ENCODE assay signal across 6 cellular contexts in the genomic region with DNA sequence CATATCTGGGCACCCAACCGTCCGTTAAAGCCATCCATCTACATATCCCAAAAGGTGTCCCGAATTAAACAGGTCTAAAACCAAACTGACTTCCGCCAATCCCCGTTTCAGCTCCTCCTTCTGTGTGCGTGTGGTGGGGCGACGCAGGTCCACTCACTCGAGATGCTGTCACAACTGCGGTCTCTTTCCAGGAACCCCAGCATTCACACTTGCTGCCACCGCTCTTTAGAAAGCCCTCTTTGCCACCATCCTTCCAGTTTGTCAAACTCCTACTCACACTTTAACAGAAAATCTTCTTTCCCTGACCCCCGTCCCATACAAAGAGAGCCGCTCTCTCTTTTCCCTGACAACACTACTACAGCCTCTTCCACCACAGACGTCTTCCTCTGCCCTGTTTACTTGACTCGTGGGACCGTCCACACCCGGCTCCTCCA. TPM values are rescaled to one million over a fixed set of nuclear protein-coding genes. Genes with fewer than 3 reads are reported as not detected.
DNase-seq lines count a peak whose midpoint lies in the region; ATAC-seq and TF ChIP-seq lines count a peak whose summit lies in the region.

No MANE protein-coding gene starts in this region.

- H3K36me3 Mint-ChIP-seq in WTC11 (peaks cover 16% of the 10 kb centered on the region), immature natural killer cell (peaks cover 0 to 16% (median 3%) of the 10 kb centered on the region in 3 donors)

- POLR2A ChIA-PET in WTC11 (lab: Charles Lee) = interaction anchor here (0.7 to 1.2 kb wide), 5 partner anchors 21 to 34 kb away, joined by 3 to 8 read pairs (median 3); a partner anchor contains a TSS

- WGBS in GM23248 (ENCODE audit: low coverage in 1 of 2, low lambda C conversion rate in 2 of 2, missing lambda C conversion rate in 2 of 2), 2 experiments = 6% methylated on average over 17 of the region's 17 CpGs
- WGBS in upper lobe of left lung, 2 donors = 4 to 8% methylated on average over 17 of the region's 17 CpGs

- H3K9me3 Mint-ChIP-seq in WTC11 (no peaks in the 10 kb centered on the region), immature natural killer cell (no peaks in the 10 kb centered on the region)

- peak overlapping the region; percentile 100 for H3K4me3 Mint-ChIP-seq in WTC11
- H3K4me3 Mint-ChIP-seq in immature natural killer cell = peak overlapping the region; percentile 92 to 99 (median 97)

- H3K4me1 Mint-ChIP-seq in WTC11 (peaks cover 20% of the 10 kb centered on the region), immature natural killer cell (peaks cover 21 to 22% of the 10 kb centered on the region in 2 donors)

- TF ChIP-seq EP300 in upper lobe of left lung (IDR thresholded peaks at IDR 0.05) = no peak

- H3K4me1 ChIP-seq in GM23248 (ENCODE audit: insufficient read depth) = peaks cover 7% of the 10 kb centered on the region
- peaks cover 9 to 24% (median 10%) of the 10 kb centered on the region in 4 donors for H3K4me1 ChIP-seq in upper lobe of left lung

- TF ChIP-seq CTCF in WTC11 (IDR thresholded peaks at IDR 0.05) = no peak
- TF ChIP-seq CTCF in upper lobe of left lung (IDR thresholded peaks at IDR 0.05) = no peak

- no peak for ATAC-seq in WTC11
- ATAC-seq in upper lobe of left lung (ENCODE audit: low FRiP score in 2 of 2) = peak in 1 of 2 donors; percentile 12

- no peaks in the 10 kb centered on the region for H4K20me1 ChIP-seq in GM23248 (ENCODE audit: insufficient read depth)

- no peaks in the 10 kb centered on the region for H3K9me3 ChIP-seq in GM23248 (ENCODE audit: low read depth)
- no peaks in the 10 kb centered on the region for H3K9me3 ChIP-seq in upper lobe of left lung

- peaks cover 36% of the 10 kb centered on the region for H3K27me3 Mint-ChIP-seq in WTC11 (ENCODE audit: low read depth)
- H3K27me3 Mint-ChIP-seq in immature natural killer cell (ENCODE audit: low read depth in 3 of 3) = peaks cover 0 to 12% (median 8%) of the 10 kb centered on the region in 3 donors

- no peaks in the 10 kb centered on the region for H3F3A ChIP-seq in GM23248 (ENCODE audit: insufficient read depth)

- H3K36me3 ChIP-seq in GM23248 (ENCODE audit: low read depth) = no peaks in the 10 kb centered on the region; the same call in 1 of the 2 replicates
- H3K36me3 ChIP-seq in upper lobe of left lung = peaks cover 13 to 38% (median 31%) of the 10 kb centered on the region in 4 donors

- H3K4me3 ChIP-seq in GM23248 (peak overlapping the region; percentile 99), upper lobe of left lung (peak overlapping the region; percentile 67 to 98 (median 80))

- peak overlapping the region; percentile 72 for H3K27ac ChIP-seq in GM23248
- peak overlapping the region; percentile 53 to 89 (median 76) for H3K27ac ChIP-seq in upper lobe of left lung

- H2AFZ ChIP-seq in GM23248 = peak overlapping the region; percentile 91

- H3K9me2 ChIP-seq in GM23248 (ENCODE audit: insufficient read depth) = no peaks in the 10 kb centered on the region

- H3K27ac Mint-ChIP-seq in WTC11 (peak overlapping the region; percentile 94), immature natural killer cell (peak overlapping the region; percentile 96 to 98 (median 96))

- in situ Hi-C loops in GM23248 (cut with MboI) = no loop called here

- DNase-seq in GM23248 (peak; percentile 71), WTC11 (ENCODE audit: low spot score) (no peak), immature natural killer cell (peak; percentile 51 to 62 (median 61)), upper lobe of left lung (no peak), iPS-NIHi7 (ENCODE audit: extremely low spot score) (no peak), ecto neural progenitor cell (ENCODE audit: low spot score) (no peak)

- H3K79me2 ChIP-seq in GM23248 (ENCODE audit: insufficient read depth) = peaks cover 27% of the 10 kb centered on the region

- peak overlapping the region; percentile 94 for H3K9ac ChIP-seq in GM23248

- CTCF ChIA-PET in WTC11 (lab: Charles Lee) = interaction anchor here (0.6 to 2.1 kb wide), 36 partner anchors 9 to 497 kb away, joined by 3 to 17 read pairs (median 5); a partner anchor contains a TSS

- peak overlapping the region; percentile 92 for H3K4me2 ChIP-seq in GM23248 (ENCODE audit: unreplicated experiment)

- TF ChIP-seq POLR2A in upper lobe of left lung (IDR thresholded peaks at IDR 0.05) = no peak

- H3K27me3 ChIP-seq in GM23248 (replicated peaks; ENCODE audit: insufficient read depth) (peaks cover 11% of the 10 kb centered on the region), upper lobe of left lung (peaks cover 0 to 10% (median 5%) of the 10 kb centered on the region in 4 donors)

TF ChIP-seq in WTC11, 78 proteins besides CTCF, POLR2A, EP300 and RAD21:
- TF ChIP-seq ELF4 (CRISPR knock-in tag; IDR thresholded peaks at IDR 0.05; ENCODE audit: low read depth) = no peak
- TF ChIP-seq, protein P1, sequence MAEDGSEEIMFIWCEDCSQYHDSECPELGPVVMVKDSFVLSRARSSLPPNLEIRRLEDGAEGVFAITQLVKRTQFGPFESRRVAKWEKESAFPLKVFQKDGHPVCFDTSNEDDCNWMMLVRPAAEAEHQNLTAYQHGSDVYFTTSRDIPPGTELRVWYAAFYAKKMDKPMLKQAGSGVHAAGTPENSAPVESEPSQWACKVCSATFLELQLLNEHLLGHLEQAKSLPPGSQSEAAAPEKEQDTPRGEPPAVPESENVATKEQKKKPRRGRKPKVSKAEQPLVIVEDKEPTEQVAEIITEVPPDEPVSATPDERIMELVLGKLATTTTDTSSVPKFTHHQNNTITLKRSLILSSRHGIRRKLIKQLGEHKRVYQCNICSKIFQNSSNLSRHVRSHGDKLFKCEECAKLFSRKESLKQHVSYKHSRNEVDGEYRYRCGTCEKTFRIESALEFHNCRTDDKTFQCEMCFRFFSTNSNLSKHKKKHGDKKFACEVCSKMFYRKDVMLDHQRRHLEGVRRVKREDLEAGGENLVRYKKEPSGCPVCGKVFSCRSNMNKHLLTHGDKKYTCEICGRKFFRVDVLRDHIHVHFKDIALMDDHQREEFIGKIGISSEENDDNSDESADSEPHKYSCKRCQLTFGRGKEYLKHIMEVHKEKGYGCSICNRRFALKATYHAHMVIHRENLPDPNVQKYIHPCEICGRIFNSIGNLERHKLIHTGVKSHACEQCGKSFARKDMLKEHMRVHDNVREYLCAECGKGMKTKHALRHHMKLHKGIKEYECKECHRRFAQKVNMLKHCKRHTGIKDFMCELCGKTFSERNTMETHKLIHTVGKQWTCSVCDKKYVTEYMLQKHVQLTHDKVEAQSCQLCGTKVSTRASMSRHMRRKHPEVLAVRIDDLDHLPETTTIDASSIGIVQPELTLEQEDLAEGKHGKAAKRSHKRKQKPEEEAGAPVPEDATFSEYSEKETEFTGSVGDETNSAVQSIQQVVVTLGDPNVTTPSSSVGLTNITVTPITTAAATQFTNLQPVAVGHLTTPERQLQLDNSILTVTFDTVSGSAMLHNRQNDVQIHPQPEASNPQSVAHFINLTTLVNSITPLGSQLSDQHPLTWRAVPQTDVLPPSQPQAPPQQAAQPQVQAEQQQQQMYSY (CRISPR knock-in tag; IDR thresholded peaks at IDR 0.05) = no peak
- no peak for TF ChIP-seq ZBTB21 (CRISPR knock-in tag; IDR thresholded peaks at IDR 0.05; ENCODE audit: borderline replicate concordance)
- TF ChIP-seq SMAD3 (CRISPR knock-in tag; IDR thresholded peaks at IDR 0.05; ENCODE audit: borderline replicate concordance) = no peak

RNA-seq across cellular contexts. Expression of a gene that starts 0.5 kb away (rescaled TPM):
- 18.6 and 23.0 TPM in 2 replicates for total RNA-seq in GM23248 (2014; rRNA removed; shearing (Covaris generic))
- polyA plus RNA-seq in GM23248 (2016; fragmentation: Nextera tagmentation; extraction: Ambion mirVana) = 12.3 and 12.6 TPM in 2 replicates
- 18.0 to 19.3 TPM (median 18.3 TPM) in 3 replicates for total RNA-seq in WTC11 (2021)
- 10 to 100 TPM in 1 of 3 donors, 1 to 10 TPM in 2; 1.6 to 13.2 (median 4.8) TPM for polyA plus RNA-seq in immature natural killer cell
- total RNA-seq in upper lobe of left lung = 10 to 100 TPM; 13.7 to 21.3 (median 16.6) TPM

RNA-seq across cellular contexts. Expression of a gene that starts 6.1 kb away (rescaled TPM):
- not detected in 2 replicates for total RNA-seq in GM23248 (2014; rRNA removed; shearing (Covaris generic))
- polyA plus RNA-seq in GM23248 (2016; fragmentation: Nextera tagmentation; extraction: Ambion mirVana) = not detected in 2 replicates
- total RNA-seq in WTC11 (2021) = 0.44 to 0.68 TPM in 2 of 3 replicates, not detected in the other
- not detected for polyA plus RNA-seq in immature natural killer cell
- not detected for total RNA-seq in upper lobe of left lung

RNA-seq across cellular contexts. Expression of a gene that starts 12.9 kb away (rescaled TPM):
- total RNA-seq in GM23248 (2014; rRNA removed; shearing (Covaris generic)) = not detected in 2 replicates
- polyA plus RNA-seq in GM23248 (2016; fragmentation: Nextera tagmentation; extraction: Ambion mirVana) = not detected in 2 replicates
- total RNA-seq in WTC11 (2021) = not detected in 3 replicates
- not detected for polyA plus RNA-seq in immature natural killer cell
- not detected for total RNA-seq in upper lobe of left lung

RNA-seq across cellular contexts. Expression of a gene that starts 21.8 kb away (rescaled TPM):
- 42.7 and 43.6 TPM in 2 replicates for total RNA-seq in GM23248 (2014; rRNA removed; shearing (Covaris generic))
- polyA plus RNA-seq in GM23248 (2016; fragmentation: Nextera tagmentation; extraction: Ambion mirVana) = 25.6 and 27.1 TPM in 2 replicates
- total RNA-seq in WTC11 (2021) = 56.8 to 64.2 TPM (median 60.3 TPM) in 3 replicates
- polyA plus RNA-seq in immature natural killer cell = 10 to 100 TPM; 19.4 to 51.7 (median 31.6) TPM
- 100 to 1,000 TPM in 1 of 6 donors, 10 to 100 TPM in 5; 65.9 to 101 (median 89.9) TPM for total RNA-seq in upper lobe of left lung

RNA-seq across cellular contexts. Expression of a gene that starts 34.6 kb away (rescaled TPM):
- 89.9 and 99.5 TPM in 2 replicates for total RNA-seq in GM23248 (2014; rRNA removed; shearing (Covaris generic))
- polyA plus RNA-seq in GM23248 (2016; fragmentation: Nextera tagmentation; extraction: Ambion mirVana) (113 and 115 TPM in 2 replicates), immature natural killer cell (10 to 100 TPM; 53.6 to 78.7 (median 57.6) TPM)
- total RNA-seq in WTC11 (2021) (201 to 213 TPM (median 204 TPM) in 3 replicates), upper lobe of left lung (10 to 100 TPM; 26.2 to 82.1 (median 71.5) TPM)

Comparison
In these comparisons a context has a peak if more than half of its experiments do, and no peak if none do; other contexts are left out.
1. DNase-seq: peak in GM23248 (single experiment) and immature natural killer cell (3 of 3); none in WTC11 (single experiment), upper lobe of left lung (0 of 2), iPS-NIHi7 (single experiment) and ecto neural progenitor cell (single experiment).